In genomic region chr11:394034-394857, GRCh38 we compare ENCODE assay signal across 10 cellular contexts. TPM values are rescaled to one million over a fixed set of nuclear protein-coding genes. Genes with fewer than 3 reads are reported as not detected.
A peak's percentile ranks its signal among the peaks of the same experiment; 100 is the strongest.
DNase-seq lines count a peak whose midpoint lies in the region; ATAC-seq and TF ChIP-seq lines count a peak whose summit lies in the region.
"Had no signal": no experiment of that assay in that cellular context is flagged by ENCODE, and none has a peak within 500 bp of the region (broad histone marks: within the 10 kb centered on the region; RNA-seq: fewer than 3 reads in every experiment).

TSS of gene PKP3 (plus strand) at chr11:394209. CDS start at chr11:394293, 84 bp downstream.

- H4K20me1 ChIP-seq in fibroblast of lung (ENCODE audit: control insufficient read depth, extremely low read depth, insufficient read depth, low read length): no peaks in the 10 kb centered on the region

- no peak for ATAC-seq in stimulated activated naive CD8-positive, alpha-beta T cell treated with anti-CD3 and anti-CD28 coated beads, Interleukin-15, Interleukin-2, amounts not matched to agents 100 U/mL and 50 U/mL, for 24 hours

- H2AFZ ChIP-seq in fibroblast of lung (ENCODE audit: low read length): no peak within 1 kb of the TSS

- H3K9me3 Mint-ChIP-seq in progenitor cell of endocrine pancreas (ENCODE audit: low read depth): no peaks in the 10 kb centered on the region
- H3K9me3 Mint-ChIP-seq in chondrocyte (ENCODE audit: low read depth): no peaks in the 10 kb centered on the region
- H3K9me3 Mint-ChIP-seq: activated CD4-positive, alpha-beta T cell treated with anti-CD3 and anti-CD28 coated beads, Interleukin-2, amount 10 ng/mL, durations not matched to agents 24 days and 14 days had no signal

- H3K36me3 Mint-ChIP-seq in progenitor cell of endocrine pancreas (ENCODE audit: insufficient read depth) (peaks cover 9% of the 10 kb centered on the region), chondrocyte (ENCODE audit: low read depth) (no peaks in the 10 kb centered on the region)

- H3K4me3 Mint-ChIP-seq in progenitor cell of endocrine pancreas (ENCODE audit: low read depth) (peak within 1 kb of the TSS; percentile 82), chondrocyte (ENCODE audit: unreplicated experiment) (no peak within 1 kb of the TSS)
- H3K4me3 Mint-ChIP-seq: activated CD4-positive, alpha-beta T cell treated with anti-CD3 and anti-CD28 coated beads, Interleukin-2, amount 10 ng/mL, durations not matched to agents 24 days and 14 days had no signal

- H3K36me3 ChIP-seq in fibroblast of lung (ENCODE audit: control insufficient read depth, insufficient read depth, low read length): no peaks in the 10 kb centered on the region
- H3K36me3 ChIP-seq: gastrocnemius medialis had no signal

- H3K4me1 ChIP-seq in fibroblast of lung (ENCODE audit: control insufficient read depth, extremely low read depth, insufficient read depth, low read length): peaks cover 10% of the 10 kb centered on the region

- H3K4me1 Mint-ChIP-seq in progenitor cell of endocrine pancreas (ENCODE audit: low read depth) (peaks cover 4% of the 10 kb centered on the region), chondrocyte (ENCODE audit: low read depth) (peaks cover 7% of the 10 kb centered on the region)
- H3K4me1 Mint-ChIP-seq: activated CD4-positive, alpha-beta T cell treated with anti-CD3 and anti-CD28 coated beads, Interleukin-2, amount 10 ng/mL, durations not matched to agents 24 days and 14 days had no signal

- no peak within 1 kb of the TSS for H3K27ac ChIP-seq in fibroblast of lung (ENCODE audit: insufficient read depth, low read length)

- H3K4me3 ChIP-seq in fibroblast of lung (replicated peaks in 1 of 4; ENCODE audit: control extremely low read depth in 1 of 4, insufficient read depth in 1 of 4, low read depth in 3 of 4, low read length in 4 of 4): no peak within 1 kb of the TSS
- H3K4me3 ChIP-seq: gastrocnemius medialis had no signal

- no peaks in the 10 kb centered on the region for H3K27me3 Mint-ChIP-seq in progenitor cell of endocrine pancreas
- no peaks in the 10 kb centered on the region for H3K27me3 Mint-ChIP-seq in chondrocyte (ENCODE audit: low read depth)

- no peaks in the 10 kb centered on the region for H3K79me2 ChIP-seq in fibroblast of lung (ENCODE audit: control insufficient read depth, insufficient read depth, low read length)

- H3K27ac Mint-ChIP-seq in progenitor cell of endocrine pancreas: peak within 1 kb of the TSS; percentile 88
- no peak within 1 kb of the TSS for H3K27ac Mint-ChIP-seq in chondrocyte (ENCODE audit: unreplicated experiment)
- H3K27ac Mint-ChIP-seq: activated CD4-positive, alpha-beta T cell treated with anti-CD3 and anti-CD28 coated beads, Interleukin-2, amount 10 ng/mL, durations not matched to agents 24 days and 14 days had no signal

- H3K9me3 ChIP-seq in fibroblast of lung (ENCODE audit: control insufficient read depth, insufficient read depth, low read depth, low read length): no peaks in the 10 kb centered on the region
- H3K9me3 ChIP-seq: gastrocnemius medialis had no signal

- peak; percentile 73 for DNase-seq in EH (ENCODE audit: low read depth)
- DNase-seq in NCI-H526 (lab: John Stamatoyannopoulos, UW): peak; percentile 75 to 97
- peak; percentile 66 to 67 for DNase-seq in fibroblast of lung (ENCODE audit: low read depth in 2 of 2)
- peak; percentile 61 for DNase-seq in progenitor cell of endocrine pancreas (ENCODE audit: low spot score, unreplicated experiment)
- no peak for DNase-seq in chondrocyte (ENCODE audit: low spot score)
- no peak for DNase-seq in NCI-H1092 (lab: John Stamatoyannopoulos, UW)
- no peak for DNase-seq in stimulated activated naive CD8-positive, alpha-beta T cell treated with anti-CD3 and anti-CD28 coated beads, Interleukin-15, Interleukin-2, amounts not matched to agents 100 U/mL and 50 U/mL, for 24 hours
- no peak for DNase-seq in H4 (ENCODE audit: low spot score)
- DNase-seq: activated CD4-positive, alpha-beta T cell treated with anti-CD3 and anti-CD28 coated beads, Interleukin-2, amount 10 ng/mL, durations not matched to agents 24 days and 14 days; gastrocnemius medialis had no signal

- peak within 1 kb of the TSS; percentile 7 for H3K9ac ChIP-seq in fibroblast of lung (ENCODE audit: insufficient read depth, low read length)

- no peaks in the 10 kb centered on the region for H3K27me3 ChIP-seq in fibroblast of lung (ENCODE audit: control insufficient read depth, insufficient read depth, low read length)

- H3K4me2 ChIP-seq in fibroblast of lung (ENCODE audit: extremely low read depth, insufficient read depth, low read length): peak within 1 kb of the TSS; percentile 25

- TF ChIP-seq CTCF in fibroblast of lung (conservative IDR thresholded peaks at IDR 0.05 in 1 of 2, IDR thresholded peaks at IDR 0.05 in 1 of 2; ENCODE audit: low read depth in 1 of 2, low read length in 2 of 2) (no peak), progenitor cell of endocrine pancreas (IDR thresholded peaks at IDR 0.05; ENCODE audit: unreplicated experiment) (no peak), chondrocyte (IDR thresholded peaks at IDR 0.05) (no peak)

RNA-seq across cellular contexts. Expression of gene PKP3, which starts in this region (rescaled TPM):
- 0.26 and 0.83 TPM in 2 replicates for total RNA-seq in fibroblast of lung
- 0.17 and 0.24 TPM in 2 replicates for polyA plus RNA-seq in fibroblast of lung
- 0.38 and 0.84 TPM in 2 replicates for polyA plus RNA-seq in fibroblast of lung (2012)
- polyA minus RNA-seq in fibroblast of lung (ENCODE audit: low replicate concordance): 0.15 TPM in 1 of 2 replicates, not detected in the other
- total RNA-seq in progenitor cell of endocrine pancreas: 55.9 and 56.9 TPM in 2 replicates
- total RNA-seq in chondrocyte: 0.56 to 0.92 TPM (median 0.85 TPM) in 3 replicates
- total RNA-seq in H4 (2014; rRNA removed; shearing (Covaris generic)): 2.4 and 3.0 TPM in 2 replicates
- total RNA-seq: activated CD4-positive, alpha-beta T cell treated with anti-CD3 and anti-CD28 coated beads, Interleukin-2, amount 10 ng/mL, durations not matched to agents 24 days and 14 days had no signal

Comparison
In these comparisons a context has a peak if more than half of its experiments do, and no peak if none do; other contexts are left out.
1. RNA of gene PKP3 (total RNA-seq): 55.9 to 56.9 TPM in progenitor cell of endocrine pancreas; 2.4 to 3.0 TPM in H4, 0.56 to 0.92 TPM in chondrocyte and 0.26 to 0.83 TPM in fibroblast of lung; every median in the first group is over 10 times any median in the second.
2. Peak in DNase-seq, H3K9ac ChIP-seq and H3K4me2 ChIP-seq in fibroblast of lung; RNA of the gene not detected or under 1 TPM.
3. DNase-seq: peak in EH (single experiment), NCI-H526 (2 of 2) and progenitor cell of endocrine pancreas (single experiment); none in chondrocyte (single experiment), NCI-H1092 (single experiment), stimulated activated naive CD8-positive, alpha-beta T cell treated with anti-CD3 and anti-CD28 coated beads, Interleukin-15, Interleukin-2, amounts not matched to agents 100 U/mL and 50 U/mL, for 24 hours (single experiment) and H4 (single experiment).